Comparison of ENCODE assay signal across 9 cellular contexts in genomic region chr3:87997298-87997697, GRCh38.
A peak's percentile ranks its signal among the peaks of the same experiment; 100 is the strongest.
DNase-seq lines count a peak whose midpoint lies in the region; ATAC-seq and TF ChIP-seq lines count a peak whose summit lies in the region.
"Had no signal": no experiment of that assay in that cellular context is flagged by ENCODE, and none has a peak within 500 bp of the region (broad histone marks: within the 10 kb centered on the region; RNA-seq: fewer than 3 reads in every experiment).

No MANE protein-coding gene starts in this region.

- no peak overlapping the region for H2BK120ac ChIP-seq in mesenchymal stem cell (ENCODE audit: low read depth, low read length)

- H4K91ac ChIP-seq in mesenchymal stem cell (ENCODE audit: low read length): no peak overlapping the region

- H2AFZ ChIP-seq in mesenchymal stem cell (ENCODE audit: low read depth, low read length): no peak overlapping the region

- no peak overlapping the region for H2BK15ac ChIP-seq in mesenchymal stem cell (ENCODE audit: low read depth, poor library complexity, severe bottlenecking)

- no peaks in the 10 kb centered on the region for H3K9me3 ChIP-seq in mesenchymal stem cell (ENCODE audit: control insufficient read depth, low read length)
- no peaks in the 10 kb centered on the region for H3K9me3 ChIP-seq in colonic mucosa
- H3K9me3 ChIP-seq in prostate gland: no peaks in the 10 kb centered on the region

- no peak overlapping the region for H2BK12ac ChIP-seq in mesenchymal stem cell (ENCODE audit: low read length in 2 of 2)

- H2BK5ac ChIP-seq in mesenchymal stem cell (ENCODE audit: low read depth, low read length, poor library complexity, severe bottlenecking): no peak overlapping the region

- no peak for TF ChIP-seq POLR2A in prostate gland (IDR thresholded peaks at IDR 0.05)

- 92% methylated on average over 2 of the region's 4 CpGs for WGBS in mesenchymal stem cell
- 77% methylated on average over 4 of the region's 4 CpGs for WGBS in prostate gland

- no peak for TF ChIP-seq CTCF in colonic mucosa (IDR thresholded peaks at IDR 0.05)
- TF ChIP-seq CTCF in prostate gland (IDR thresholded peaks at IDR 0.05): no peak

- H3K27ac ChIP-seq in mesenchymal stem cell (ENCODE audit: low read length, poor library complexity, severe bottlenecking) (no peak overlapping the region), colonic mucosa (no peak overlapping the region), prostate gland (no peak overlapping the region)
- H3K27ac ChIP-seq: skin epidermis had no signal

- DNase-seq in Right ventricle myocardium superior (no peak), cardiac septum (ENCODE audit: low spot score) (no peak), mesenchymal stem cell (peak; percentile 6), colonic mucosa (no peak), prostate gland (ENCODE audit: low spot score) (no peak), NCI-H2227 treated with DMSO at 0.1 percent for 48 hours (lab: John Stamatoyannopoulos, UW) (no peak)
- peak; percentile 8 for DNase-seq in activated CD4-positive, alpha-beta T cell treated with anti-CD3 and anti-CD28 coated beads, Interleukin-2, amount 50 U/mL, for 1 hour

- H3K4me1 ChIP-seq in mesenchymal stem cell (ENCODE audit: control insufficient read depth, insufficient read depth, low read depth, low read length) (no peaks in the 10 kb centered on the region), colonic mucosa (no peaks in the 10 kb centered on the region), prostate gland (replicated peaks) (no peaks in the 10 kb centered on the region)

- no peaks in the 10 kb centered on the region for H3K27me3 ChIP-seq in mesenchymal stem cell (ENCODE audit: control insufficient read depth in 1 of 2, insufficient read depth in 1 of 2, low read length in 2 of 2)
- H3K27me3 ChIP-seq in colonic mucosa: no peaks in the 10 kb centered on the region
- no peaks in the 10 kb centered on the region for H3K27me3 ChIP-seq in prostate gland (replicated peaks; ENCODE audit: insufficient read depth)

- H3K23ac ChIP-seq in mesenchymal stem cell (ENCODE audit: low read length in 2 of 2): no peak overlapping the region

- no peak overlapping the region for H3K18ac ChIP-seq in mesenchymal stem cell (ENCODE audit: low read depth in 1 of 2, low read length in 2 of 2)

- peak overlapping the region; percentile 18 for H3K9ac ChIP-seq in mesenchymal stem cell (ENCODE audit: low read length)
- H3K9ac ChIP-seq in colonic mucosa (ENCODE audit: low read depth in 2 of 2, low read length in 2 of 2): no peak overlapping the region

- H4K8ac ChIP-seq in mesenchymal stem cell (ENCODE audit: low read length): no peak overlapping the region

- no peak overlapping the region for H3K4me2 ChIP-seq in mesenchymal stem cell (ENCODE audit: low read length, poor library complexity, severe bottlenecking)

- H3K14ac ChIP-seq in mesenchymal stem cell (ENCODE audit: low read length in 2 of 2): no peak overlapping the region

- H3K4ac ChIP-seq in mesenchymal stem cell (ENCODE audit: low read depth in 1 of 2, low read length in 2 of 2): no peak overlapping the region

- ATAC-seq in Right ventricle myocardium superior (ENCODE audit: poor library complexity): peak; percentile 46
- ATAC-seq in HG03342 (IDR thresholded peaks at IDR 0.05; ENCODE audit: unreplicated experiment): peak; percentile 87

- H3K4me3 ChIP-seq in mesenchymal stem cell (ENCODE audit: insufficient read depth in 1 of 2, low read depth in 1 of 2, low read length in 2 of 2) (no peak overlapping the region), colonic mucosa (no peak overlapping the region), prostate gland (no peak overlapping the region)
- H3K4me3 ChIP-seq: skin epidermis had no signal

- H2AK5ac ChIP-seq in mesenchymal stem cell (ENCODE audit: low read length, severe bottlenecking): no peak overlapping the region

- H3K79me1 ChIP-seq in mesenchymal stem cell (replicated peaks; ENCODE audit: low read length, poor library complexity, severe bottlenecking): no peaks in the 10 kb centered on the region

- intact Hi-C loops in Right ventricle myocardium superior (cut with DNase I): no loop called here
- intact Hi-C loops in cardiac septum (cut with DNase I): no loop called here
- intact Hi-C loops in colonic mucosa (cut with DNase I): no loop called here
- intact Hi-C loops in prostate gland (cut with DNase I): no loop called here

- H3K36me3 ChIP-seq in mesenchymal stem cell (ENCODE audit: control insufficient read depth in 1 of 2, insufficient read depth in 2 of 2, low read depth in 1 of 2, low read length in 2 of 2) (no peaks in the 10 kb centered on the region), colonic mucosa (no peaks in the 10 kb centered on the region), prostate gland (no peaks in the 10 kb centered on the region)

Comparison
In these comparisons a context has a peak if more than half of its experiments do, and no peak if none do; other contexts are left out.
1. DNase-seq: peak in activated CD4-positive, alpha-beta T cell treated with anti-CD3 and anti-CD28 coated beads, Interleukin-2, amount 50 U/mL, for 1 hour (single experiment) and mesenchymal stem cell (single experiment); none in Right ventricle myocardium superior (single experiment), cardiac septum (single experiment), colonic mucosa (single experiment), prostate gland (single experiment) and NCI-H2227 treated with DMSO at 0.1 percent for 48 hours (single experiment).